17 cellular contexts compared by ENCODE assay signal in genomic region chr15:35174948-35175347, GRCh38.
"Had no signal": no experiment of that assay in that cellular context is flagged by ENCODE, and none has a peak within 500 bp of the region (broad histone marks: within the 10 kb centered on the region; RNA-seq: fewer than 3 reads in every experiment).

No MANE protein-coding gene starts in this region.

- H3K4me1 ChIP-seq: esophagus squamous epithelium, foreskin keratinocyte, left ventricle myocardium inferior, lower lobe of right lung, suprapubic skin had no signal

- H3K36me3 ChIP-seq: esophagus squamous epithelium, left ventricle myocardium inferior, lower lobe of right lung, suprapubic skin, thyroid gland had no signal

- DNase-seq: dermis blood vessel endothelial cell; esophagus squamous epithelium; foreskin keratinocyte; kidney; left cardiac atrium; left ventricle myocardium inferior; lower lobe of right lung; stimulated activated CD4-positive, alpha-beta T cell treated with anti-CD3 and anti-CD28 coated beads, Interleukin-2, amount 100 ng/mL, for 48 hours; stimulated activated CD8-positive, alpha-beta memory T cell treated with anti-CD3 and anti-CD28 coated beads, Interleukin-4, amount 100 ng/mL, for 48 hours; stimulated activated naive CD8-positive, alpha-beta T cell treated with anti-CD3 and anti-CD28 coated beads, Interleukin-15, Interleukin-2, amounts not matched to agents 100 U/mL and 50 U/mL, for 24 hours; thyroid gland had no signal

- H3K27me3 ChIP-seq: esophagus squamous epithelium, foreskin keratinocyte, suprapubic skin, thyroid gland had no signal

- FAIRE-seq: colon, kidney, urothelium cell line had no signal

- ATAC-seq: foreskin keratinocyte; left cardiac atrium; lower lobe of right lung; natural killer cell treated with Interleukin-12 subunit alpha and Interleukin-12 subunit beta and Interleukin-15 and Interleukin-18, amount 100 ng/mL, for 72 hours; stimulated activated effector memory CD8-positive, alpha-beta T cell treated with anti-CD3 and anti-CD28 coated beads, Interleukin-12 subunit alpha, Interleukin-12 subunit beta, amount 100 ng/mL, for 72 hours; stimulated activated naive CD8-positive, alpha-beta T cell treated with anti-CD3 and anti-CD28 coated beads, Interleukin-15, Interleukin-2, amounts not matched to agents 100 U/mL and 50 U/mL, for 24 hours had no signal

- H3K9me3 ChIP-seq: esophagus squamous epithelium, left ventricle myocardium inferior, lower lobe of right lung, suprapubic skin, thyroid gland had no signal

- H3K27ac ChIP-seq: esophagus squamous epithelium, foreskin keratinocyte, left ventricle myocardium inferior, lower lobe of right lung, suprapubic skin had no signal

- H3K4me2 ChIP-seq: smooth muscle cell had no signal

- H3K4me3 ChIP-seq: esophagus squamous epithelium, left ventricle myocardium inferior, lower lobe of right lung, smooth muscle cell, suprapubic skin, thyroid gland had no signal
